21 cellular contexts compared by ENCODE assay signal in genomic region chr2:26284132-26284531, GRCh38. TPM values are rescaled to one million over a fixed set of nuclear protein-coding genes. Genes with fewer than 3 reads are reported as not detected.
DNase-seq lines count a peak whose midpoint lies in the region; ATAC-seq, FAIRE-seq and TF ChIP-seq lines count a peak whose summit lies in the region.
"Had no signal": no experiment of that assay in that cellular context is flagged by ENCODE, and none has a peak within 500 bp of the region (broad histone marks: within the 10 kb centered on the region; RNA-seq: fewer than 3 reads in every experiment).

No MANE protein-coding gene starts in this region.

- H3K36me3 Mint-ChIP-seq in astrocyte (ENCODE audit: low read depth, unreplicated experiment) (peaks cover 21% of the 10 kb centered on the region), neural progenitor cell (peaks cover 31% of the 10 kb centered on the region)
- peaks cover 37% of the 10 kb centered on the region for H3K36me3 Mint-ChIP-seq in activated T-cell treated with anti-CD3 and anti-CD28 coated beads, Interleukin-2, amount 50 U/mL, for 4 hours (ENCODE audit: insufficient read depth)
- peaks cover 78% of the 10 kb centered on the region for H3K36me3 Mint-ChIP-seq in activated T-cell treated with anti-CD3 and anti-CD28 coated beads, Interleukin-2, amount 50 U/mL, for 24 hours (ENCODE audit: low read depth)

- no peaks in the 10 kb centered on the region for H3K9me3 Mint-ChIP-seq in astrocyte (ENCODE audit: unreplicated experiment)
- no peaks in the 10 kb centered on the region for H3K9me3 Mint-ChIP-seq in activated T-cell treated with anti-CD3 and anti-CD28 coated beads, Interleukin-2, amount 50 U/mL, for 4 hours
- no peaks in the 10 kb centered on the region for H3K9me3 Mint-ChIP-seq in neural progenitor cell
- H3K9me3 Mint-ChIP-seq in activated T-cell treated with anti-CD3 and anti-CD28 coated beads, Interleukin-2, amount 50 U/mL, for 24 hours, result no peaks in the 10 kb centered on the region
- H3K9me3 Mint-ChIP-seq: activated CD4-positive, alpha-beta T cell treated with anti-CD3 and anti-CD28 coated beads, Interleukin-2, amount 10 ng/mL, durations not matched to agents 24 days and 14 days; activated naive CD4-positive, alpha-beta T cell treated with anti-CD3 and anti-CD28 coated beads for 36 hours; brain; dendritic cell treated with granulocyte-macrophage colony-stimulating factor and Interleukin-4, amounts not matched to agents 40 ng/mL and 50 ng/mL, for 4 days; mesothelial cell of epicardium had no signal

- H3K9me3 ChIP-seq in astrocyte (ENCODE audit: insufficient read depth, low read depth, low read length) (no peaks in the 10 kb centered on the region), neural progenitor cell (ENCODE audit: low read depth) (no peaks in the 10 kb centered on the region)

- H3K4me3 Mint-ChIP-seq in astrocyte (ENCODE audit: unreplicated experiment) (no peak overlapping the region), neural progenitor cell (no peak overlapping the region)
- H3K4me3 Mint-ChIP-seq in activated T-cell treated with anti-CD3 and anti-CD28 coated beads, Interleukin-2, amount 50 U/mL, for 4 hours, result no peak overlapping the region
- H3K4me3 Mint-ChIP-seq in activated T-cell treated with anti-CD3 and anti-CD28 coated beads, Interleukin-2, amount 50 U/mL, for 24 hours, result no peak overlapping the region
- H3K4me3 Mint-ChIP-seq: activated CD4-positive, alpha-beta T cell treated with anti-CD3 and anti-CD28 coated beads, Interleukin-2, amount 10 ng/mL, durations not matched to agents 24 days and 14 days; activated naive CD4-positive, alpha-beta T cell treated with anti-CD3 and anti-CD28 coated beads for 36 hours; brain; dendritic cell treated with granulocyte-macrophage colony-stimulating factor and Interleukin-4, amounts not matched to agents 40 ng/mL and 50 ng/mL, for 4 days; mesothelial cell of epicardium had no signal

- no peak overlapping the region for H3K9ac ChIP-seq in astrocyte (ENCODE audit: low read length)
- no peak overlapping the region for H3K9ac ChIP-seq in neural progenitor cell

- H2AFZ ChIP-seq in astrocyte (ENCODE audit: low read depth, low read length), result no peak overlapping the region
- no peak overlapping the region for H2AFZ ChIP-seq in neural progenitor cell (replicated peaks)
- H2AFZ ChIP-seq: hepatocyte had no signal

- H3K4me1 ChIP-seq in astrocyte (ENCODE audit: insufficient read depth, low read length) (peaks cover 3% of the 10 kb centered on the region), neural progenitor cell (no peaks in the 10 kb centered on the region)

- H3K36me3 ChIP-seq in astrocyte (ENCODE audit: insufficient read depth, low read length) (peaks cover 36% of the 10 kb centered on the region), neural progenitor cell (peaks cover 3% of the 10 kb centered on the region)

- H3K4me2 ChIP-seq in astrocyte (ENCODE audit: low read length) (no peak overlapping the region), neural progenitor cell (no peak overlapping the region)
- H3K4me2 ChIP-seq: hepatocyte had no signal

- H3K27me3 ChIP-seq in astrocyte (ENCODE audit: insufficient read depth, low read length) (no peaks in the 10 kb centered on the region), neural progenitor cell (no peaks in the 10 kb centered on the region)
- H3K27me3 ChIP-seq: hepatocyte had no signal

- peak overlapping the region; percentile 31 for H3K27ac Mint-ChIP-seq in astrocyte (ENCODE audit: unreplicated experiment)
- H3K27ac Mint-ChIP-seq in neural progenitor cell, result no peak overlapping the region
- no peak overlapping the region for H3K27ac Mint-ChIP-seq in activated T-cell treated with anti-CD3 and anti-CD28 coated beads, Interleukin-2, amount 50 U/mL, for 24 hours
- H3K27ac Mint-ChIP-seq: activated CD4-positive, alpha-beta T cell treated with anti-CD3 and anti-CD28 coated beads, Interleukin-2, amount 10 ng/mL, durations not matched to agents 24 days and 14 days; activated naive CD4-positive, alpha-beta T cell treated with anti-CD3 and anti-CD28 coated beads for 36 hours; brain; dendritic cell treated with granulocyte-macrophage colony-stimulating factor and Interleukin-4, amounts not matched to agents 40 ng/mL and 50 ng/mL, for 4 days; mesothelial cell of epicardium had no signal

- peak; percentile 16 for DNase-seq in AG08396 (ENCODE audit: low spot score)
- DNase-seq in HTR-8/SVneo (ENCODE audit: insufficient read length, low spot score), result peak; percentile 69
- DNase-seq in astrocyte (ENCODE audit: low read depth), result peak; percentile 57
- peak; percentile 47 for DNase-seq in kidney tubule cell (ENCODE audit: low spot score)
- DNase-seq in hippocampal formation (lab: John Stamatoyannopoulos, UW), result no peak
- DNase-seq in activated T-cell treated with anti-CD3 and anti-CD28 coated beads, Interleukin-2, amount 50 U/mL, for 4 hours, result no peak
- DNase-seq in neural progenitor cell (ENCODE audit: low spot score), result no peak
- no peak for DNase-seq in activated T-cell treated with anti-CD3 and anti-CD28 coated beads, Interleukin-2, amount 50 U/mL, for 24 hours
- DNase-seq: activated CD4-positive, alpha-beta T cell treated with anti-CD3 and anti-CD28 coated beads, Interleukin-2, amount 10 ng/mL, durations not matched to agents 24 days and 14 days; activated CD8-positive, alpha-beta memory T cell treated with anti-CD3 and anti-CD28 coated beads, Interleukin-2, amount 50 U/mL, for 48 hours; activated naive CD4-positive, alpha-beta T cell treated with anti-CD3 and anti-CD28 coated beads for 36 hours; COR-L47; NCI-H1092; NCI-H2107; NCI-H774; stimulated activated CD4-positive, alpha-beta T cell treated with anti-CD3 and anti-CD28 coated beads, Interleukin-1b, Interleukin-23, amount 100 ng/mL, for 48 hours had no signal

- peak; percentile 90 for FAIRE-seq in HTR-8/SVneo (lab: Jason Lieb, UNC)
- no peak for FAIRE-seq in astrocyte (lab: Jason Lieb, UNC)
- FAIRE-seq: GM12891 had no signal

- no peak for TF ChIP-seq CTCF in astrocyte (IDR thresholded peaks at IDR 0.05; ENCODE audit: insufficient read depth, low read depth, low read length)
- no peak for TF ChIP-seq CTCF in neural progenitor cell (IDR thresholded peaks at IDR 0.05)

- ATAC-seq in activated T-cell treated with anti-CD3 and anti-CD28 coated beads, Interleukin-2, amount 50 U/mL, for 4 hours, result no peak

- H3K4me1 Mint-ChIP-seq in astrocyte (ENCODE audit: low read depth, unreplicated experiment) (peaks cover 3% of the 10 kb centered on the region), neural progenitor cell (no peaks in the 10 kb centered on the region)
- H3K4me1 Mint-ChIP-seq in activated T-cell treated with anti-CD3 and anti-CD28 coated beads, Interleukin-2, amount 50 U/mL, for 4 hours (ENCODE audit: low read depth), result no peaks in the 10 kb centered on the region
- H3K4me1 Mint-ChIP-seq in activated T-cell treated with anti-CD3 and anti-CD28 coated beads, Interleukin-2, amount 50 U/mL, for 24 hours (ENCODE audit: low read depth), result no peaks in the 10 kb centered on the region
- H3K4me1 Mint-ChIP-seq: activated CD4-positive, alpha-beta T cell treated with anti-CD3 and anti-CD28 coated beads, Interleukin-2, amount 10 ng/mL, durations not matched to agents 24 days and 14 days; brain; mesothelial cell of epicardium had no signal

- H3K27ac ChIP-seq in astrocyte (ENCODE audit: low read depth, low read length), result no peak overlapping the region
- H3K27ac ChIP-seq in neural progenitor cell, result no peak overlapping the region
- H3K27ac ChIP-seq: hepatocyte had no signal

- H3K27me3 Mint-ChIP-seq in astrocyte (ENCODE audit: low read depth, unreplicated experiment) (no peaks in the 10 kb centered on the region), neural progenitor cell (ENCODE audit: insufficient read depth, low read depth) (peaks cover 5% of the 10 kb centered on the region)
- H3K27me3 Mint-ChIP-seq in activated T-cell treated with anti-CD3 and anti-CD28 coated beads, Interleukin-2, amount 50 U/mL, for 4 hours (ENCODE audit: low read depth), result no peaks in the 10 kb centered on the region
- H3K27me3 Mint-ChIP-seq in activated T-cell treated with anti-CD3 and anti-CD28 coated beads, Interleukin-2, amount 50 U/mL, for 24 hours, result no peaks in the 10 kb centered on the region
- H3K27me3 Mint-ChIP-seq: activated CD4-positive, alpha-beta T cell treated with anti-CD3 and anti-CD28 coated beads, Interleukin-2, amount 10 ng/mL, durations not matched to agents 24 days and 14 days; brain; dendritic cell treated with granulocyte-macrophage colony-stimulating factor and Interleukin-4, amounts not matched to agents 40 ng/mL and 50 ng/mL, for 4 days had no signal

- H3K4me3 ChIP-seq in astrocyte (ENCODE audit: insufficient read depth, low read depth, low read length) (no peak overlapping the region), neural progenitor cell (no peak overlapping the region)
- H3K4me3 ChIP-seq: hepatocyte had no signal

- H3F3A ChIP-seq in neural progenitor cell (ENCODE audit: low read depth), result no peaks in the 10 kb centered on the region

- no peaks in the 10 kb centered on the region for H4K20me1 ChIP-seq in astrocyte (ENCODE audit: insufficient read depth, low read length)
- no peaks in the 10 kb centered on the region for H4K20me1 ChIP-seq in neural progenitor cell (ENCODE audit: low read depth)

- H3K79me2 ChIP-seq in astrocyte (ENCODE audit: insufficient read depth, low read length) (no peaks in the 10 kb centered on the region), neural progenitor cell (ENCODE audit: low read depth) (no peaks in the 10 kb centered on the region)
- H3K79me2 ChIP-seq: hepatocyte had no signal

RNA-seq across cellular contexts. Expression of gene HADHB, which starts 39.4 kb away (rescaled TPM):
- total RNA-seq in astrocyte, result 109 and 116 TPM in 2 replicates
- total RNA-seq in activated T-cell treated with anti-CD3 and anti-CD28 coated beads, Interleukin-2, amount 50 U/mL, for 4 hours, result 10 to 100 TPM; 53.8 to 59.9 (median 55.2) TPM
- total RNA-seq in neural progenitor cell (ENCODE audit: low replicate concordance), result 36.5 and 40.6 TPM in 2 replicates

RNA-seq across cellular contexts. Expression of gene HADHA, which starts 39.7 kb away (rescaled TPM):
- total RNA-seq in astrocyte (132 and 139 TPM in 2 replicates), neural progenitor cell (ENCODE audit: low replicate concordance) (98.9 and 120 TPM in 2 replicates)
- 10 to 100 TPM; 85.9 to 94.9 (median 87.7) TPM for total RNA-seq in activated T-cell treated with anti-CD3 and anti-CD28 coated beads, Interleukin-2, amount 50 U/mL, for 4 hours

Comparison
In these comparisons a context has a peak if more than half of its experiments do, and no peak if none do; other contexts are left out.
1. DNase-seq: peak in AG08396 (single experiment), HTR-8/SVneo (single experiment), astrocyte (single experiment) and kidney tubule cell (single experiment); none in hippocampal formation (0 of 2), activated T-cell treated with anti-CD3 and anti-CD28 coated beads, Interleukin-2, amount 50 U/mL, for 4 hours (single experiment), neural progenitor cell (single experiment) and activated T-cell treated with anti-CD3 and anti-CD28 coated beads, Interleukin-2, amount 50 U/mL, for 24 hours (single experiment).